Comparison of ENCODE assay signal across 1 cellular context in genomic region chr21:34614693-34615486, GRCh38.
TF ChIP-seq lines count a peak whose summit lies in the region.

TSS of gene RCAN1 (minus strand) at chr21:34615113. CDS start at chr21:34615011, 102 bp downstream.

TF ChIP-seq in HepG2, 621 proteins besides CTCF, POLR2A, EP300 and RAD21 (continued from another document and continues in another):
- TF ChIP-seq, protein P1, sequence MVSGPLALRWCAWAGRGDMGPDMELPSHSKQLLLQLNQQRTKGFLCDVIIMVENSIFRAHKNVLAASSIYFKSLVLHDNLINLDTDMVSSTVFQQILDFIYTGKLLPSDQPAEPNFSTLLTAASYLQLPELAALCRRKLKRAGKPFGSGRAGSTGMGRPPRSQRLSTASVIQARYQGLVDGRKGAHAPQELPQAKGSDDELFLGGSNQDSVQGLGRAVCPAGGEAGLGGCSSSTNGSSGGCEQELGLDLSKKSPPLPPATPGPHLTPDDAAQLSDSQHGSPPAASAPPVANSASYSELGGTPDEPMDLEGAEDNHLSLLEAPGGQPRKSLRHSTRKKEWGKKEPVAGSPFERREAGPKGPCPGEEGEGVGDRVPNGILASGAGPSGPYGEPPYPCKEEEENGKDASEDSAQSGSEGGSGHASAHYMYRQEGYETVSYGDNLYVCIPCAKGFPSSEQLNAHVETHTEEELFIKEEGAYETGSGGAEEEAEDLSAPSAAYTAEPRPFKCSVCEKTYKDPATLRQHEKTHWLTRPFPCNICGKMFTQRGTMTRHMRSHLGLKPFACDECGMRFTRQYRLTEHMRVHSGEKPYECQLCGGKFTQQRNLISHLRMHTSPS (CRISPR knock-in tag; IDR thresholded peaks at IDR 0.05; ENCODE audit: low read depth), result no peak
- peak; percentile 54; the same call in 1 of the 2 replicates for TF ChIP-seq KDM2A (CRISPR knock-in tag; IDR thresholded peaks at IDR 0.05; ENCODE audit: borderline replicate concordance, low read depth)
- TF ChIP-seq, protein P2, sequence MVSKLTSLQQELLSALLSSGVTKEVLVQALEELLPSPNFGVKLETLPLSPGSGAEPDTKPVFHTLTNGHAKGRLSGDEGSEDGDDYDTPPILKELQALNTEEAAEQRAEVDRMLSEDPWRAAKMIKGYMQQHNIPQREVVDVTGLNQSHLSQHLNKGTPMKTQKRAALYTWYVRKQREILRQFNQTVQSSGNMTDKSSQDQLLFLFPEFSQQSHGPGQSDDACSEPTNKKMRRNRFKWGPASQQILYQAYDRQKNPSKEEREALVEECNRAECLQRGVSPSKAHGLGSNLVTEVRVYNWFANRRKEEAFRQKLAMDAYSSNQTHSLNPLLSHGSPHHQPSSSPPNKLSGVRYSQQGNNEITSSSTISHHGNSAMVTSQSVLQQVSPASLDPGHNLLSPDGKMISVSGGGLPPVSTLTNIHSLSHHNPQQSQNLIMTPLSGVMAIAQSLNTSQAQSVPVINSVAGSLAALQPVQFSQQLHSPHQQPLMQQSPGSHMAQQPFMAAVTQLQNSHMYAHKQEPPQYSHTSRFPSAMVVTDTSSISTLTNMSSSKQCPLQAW (CRISPR knock-in tag; IDR thresholded peaks at IDR 0.05), result peak; percentile 61; the same call in 1 of the 2 replicates
- peak; percentile 59 for TF ChIP-seq HNRNPLL (IDR thresholded peaks at IDR 0.05; ENCODE audit: low read depth, low read length, poor library complexity, severe bottlenecking)
- TF ChIP-seq ZNF121 (CRISPR knock-in tag; IDR thresholded peaks at IDR 0.05), result no peak
- peak; percentile 85 for TF ChIP-seq ZNF652 (CRISPR knock-in tag; IDR thresholded peaks at IDR 0.05; ENCODE audit: borderline replicate concordance, low read depth)
- TF ChIP-seq, protein P3, sequence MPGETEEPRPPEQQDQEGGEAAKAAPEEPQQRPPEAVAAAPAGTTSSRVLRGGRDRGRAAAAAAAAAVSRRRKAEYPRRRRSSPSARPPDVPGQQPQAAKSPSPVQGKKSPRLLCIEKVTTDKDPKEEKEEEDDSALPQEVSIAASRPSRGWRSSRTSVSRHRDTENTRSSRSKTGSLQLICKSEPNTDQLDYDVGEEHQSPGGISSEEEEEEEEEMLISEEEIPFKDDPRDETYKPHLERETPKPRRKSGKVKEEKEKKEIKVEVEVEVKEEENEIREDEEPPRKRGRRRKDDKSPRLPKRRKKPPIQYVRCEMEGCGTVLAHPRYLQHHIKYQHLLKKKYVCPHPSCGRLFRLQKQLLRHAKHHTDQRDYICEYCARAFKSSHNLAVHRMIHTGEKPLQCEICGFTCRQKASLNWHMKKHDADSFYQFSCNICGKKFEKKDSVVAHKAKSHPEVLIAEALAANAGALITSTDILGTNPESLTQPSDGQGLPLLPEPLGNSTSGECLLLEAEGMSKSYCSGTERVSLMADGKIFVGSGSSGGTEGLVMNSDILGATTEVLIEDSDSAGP (CRISPR knock-in tag; IDR thresholded peaks at IDR 0.05; ENCODE audit: borderline replicate concordance), result peak; percentile 100
- no peak for TF ChIP-seq REPIN1 (CRISPR knock-in tag; IDR thresholded peaks at IDR 0.05; ENCODE audit: borderline replicate concordance, low read depth)
- TF ChIP-seq ZNF691 (CRISPR knock-in tag; IDR thresholded peaks at IDR 0.05; ENCODE audit: borderline replicate concordance, low read depth), result no peak
- no peak for TF ChIP-seq SMAD9 (CRISPR knock-in tag; IDR thresholded peaks at IDR 0.05)
- TF ChIP-seq ZNF331 (CRISPR knock-in tag; IDR thresholded peaks at IDR 0.05), result peak; percentile 10; the same call in 1 of the 2 replicates
- no peak; the same call in 1 of the 2 replicates for TF ChIP-seq ATF2 (CRISPR knock-in tag; IDR thresholded peaks at IDR 0.05)
- peak; percentile 58 for TF ChIP-seq IKZF5 (CRISPR knock-in tag; IDR thresholded peaks at IDR 0.05)
- TF ChIP-seq ZSCAN12 (CRISPR knock-in tag; IDR thresholded peaks at IDR 0.05), result peak; percentile 72; the same call in 1 of the 2 replicates
- TF ChIP-seq, protein P4, sequence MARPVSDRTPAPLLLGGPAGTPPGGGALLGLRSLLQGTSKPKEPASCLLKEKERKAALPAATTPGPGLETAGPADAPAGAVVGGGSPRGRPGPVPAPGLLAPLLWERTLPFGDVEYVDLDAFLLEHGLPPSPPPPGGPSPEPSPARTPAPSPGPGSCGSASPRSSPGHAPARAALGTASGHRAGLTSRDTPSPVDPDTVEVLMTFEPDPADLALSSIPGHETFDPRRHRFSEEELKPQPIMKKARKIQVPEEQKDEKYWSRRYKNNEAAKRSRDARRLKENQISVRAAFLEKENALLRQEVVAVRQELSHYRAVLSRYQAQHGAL (CRISPR knock-in tag; IDR thresholded peaks at IDR 0.05; ENCODE audit: not compliant biosample characterization), result peak; percentile 60
- peak; percentile 59; the same call in 1 of the 2 replicates for TF ChIP-seq SALL2 (CRISPR knock-in tag; IDR thresholded peaks at IDR 0.05)
- TF ChIP-seq, protein P5, sequence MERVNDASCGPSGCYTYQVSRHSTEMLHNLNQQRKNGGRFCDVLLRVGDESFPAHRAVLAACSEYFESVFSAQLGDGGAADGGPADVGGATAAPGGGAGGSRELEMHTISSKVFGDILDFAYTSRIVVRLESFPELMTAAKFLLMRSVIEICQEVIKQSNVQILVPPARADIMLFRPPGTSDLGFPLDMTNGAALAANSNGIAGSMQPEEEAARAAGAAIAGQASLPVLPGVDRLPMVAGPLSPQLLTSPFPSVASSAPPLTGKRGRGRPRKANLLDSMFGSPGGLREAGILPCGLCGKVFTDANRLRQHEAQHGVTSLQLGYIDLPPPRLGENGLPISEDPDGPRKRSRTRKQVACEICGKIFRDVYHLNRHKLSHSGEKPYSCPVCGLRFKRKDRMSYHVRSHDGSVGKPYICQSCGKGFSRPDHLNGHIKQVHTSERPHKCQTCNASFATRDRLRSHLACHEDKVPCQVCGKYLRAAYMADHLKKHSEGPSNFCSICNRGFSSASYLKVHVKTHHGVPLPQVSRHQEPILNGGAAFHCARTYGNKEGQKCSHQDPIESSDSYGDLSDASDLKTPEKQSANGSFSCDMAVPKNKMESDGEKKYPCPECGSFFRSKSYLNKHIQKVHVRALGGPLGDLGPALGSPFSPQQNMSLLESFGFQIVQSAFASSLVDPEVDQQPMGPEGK (CRISPR knock-in tag; IDR thresholded peaks at IDR 0.05), result peak; percentile 96
- TF ChIP-seq GABPB1 (CRISPR knock-in tag; IDR thresholded peaks at IDR 0.05), result peak; percentile 86
- TF ChIP-seq SRSF4 (IDR thresholded peaks at IDR 0.05; ENCODE audit: low read depth, low read length, poor library complexity, severe bottlenecking), result no peak
- no peak for TF ChIP-seq RXRB (CRISPR knock-in tag; IDR thresholded peaks at IDR 0.05; ENCODE audit: borderline replicate concordance)
- TF ChIP-seq KDM4B (CRISPR knock-in tag; IDR thresholded peaks at IDR 0.05), result no peak
- TF ChIP-seq ZNF546 (CRISPR knock-in tag; conservative IDR thresholded peaks at IDR 0.05), result no peak
- TF ChIP-seq ZBTB7A (CRISPR knock-in tag; IDR thresholded peaks at IDR 0.05), result no peak
- TF ChIP-seq KLF12 (CRISPR knock-in tag; IDR thresholded peaks at IDR 0.05; ENCODE audit: borderline replicate concordance), result peak; percentile 51; the same call in 1 of the 2 replicates
- TF ChIP-seq MXI1 (IDR thresholded peaks at IDR 0.05; ENCODE audit: borderline replicate concordance, low read depth, low read length), result peak; percentile 66; the same call in 1 of the 3 replicates
- TF ChIP-seq ZNF326 (CRISPR knock-in tag; IDR thresholded peaks at IDR 0.05; ENCODE audit: borderline replicate concordance), result no peak
- TF ChIP-seq RBAK (CRISPR knock-in tag; IDR thresholded peaks at IDR 0.05), result no peak
- no peak for TF ChIP-seq ZNF577 (CRISPR knock-in tag; IDR thresholded peaks at IDR 0.05; ENCODE audit: borderline replicate concordance, low read depth)
- TF ChIP-seq MXD4 (CRISPR knock-in tag; IDR thresholded peaks at IDR 0.05), result no peak
- TF ChIP-seq SAP130 (CRISPR knock-in tag; IDR thresholded peaks at IDR 0.05; ENCODE audit: low read depth), result peak; percentile 97
- peak; percentile 25 for TF ChIP-seq TAF15 (IDR thresholded peaks at IDR 0.05; ENCODE audit: low read depth, low read length, poor library complexity, severe bottlenecking)
- TF ChIP-seq, protein P6, sequence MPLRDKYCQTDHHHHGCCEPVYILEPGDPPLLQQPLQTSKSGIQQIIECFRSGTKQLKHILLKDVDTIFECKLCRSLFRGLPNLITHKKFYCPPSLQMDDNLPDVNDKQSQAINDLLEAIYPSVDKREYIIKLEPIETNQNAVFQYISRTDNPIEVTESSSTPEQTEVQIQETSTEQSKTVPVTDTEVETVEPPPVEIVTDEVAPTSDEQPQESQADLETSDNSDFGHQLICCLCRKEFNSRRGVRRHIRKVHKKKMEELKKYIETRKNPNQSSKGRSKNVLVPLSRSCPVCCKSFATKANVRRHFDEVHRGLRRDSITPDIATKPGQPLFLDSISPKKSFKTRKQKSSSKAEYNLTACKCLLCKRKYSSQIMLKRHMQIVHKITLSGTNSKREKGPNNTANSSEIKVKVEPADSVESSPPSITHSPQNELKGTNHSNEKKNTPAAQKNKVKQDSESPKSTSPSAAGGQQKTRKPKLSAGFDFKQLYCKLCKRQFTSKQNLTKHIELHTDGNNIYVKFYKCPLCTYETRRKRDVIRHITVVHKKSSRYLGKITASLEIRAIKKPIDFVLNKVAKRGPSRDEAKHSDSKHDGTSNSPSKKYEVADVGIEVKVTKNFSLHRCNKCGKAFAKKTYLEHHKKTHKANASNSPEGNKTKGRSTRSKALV (CRISPR knock-in tag; IDR thresholded peaks at IDR 0.05), result 0 out of 2 replicates have a peak, but pooled peaks have one; percentile 73
- TF ChIP-seq POLR2G (IDR thresholded peaks at IDR 0.05; ENCODE audit: low read depth, low read length), result no peak
- TF ChIP-seq TBX2 (CRISPR knock-in tag; IDR thresholded peaks at IDR 0.05; ENCODE audit: borderline replicate concordance), result peak; percentile 49; the same call in 1 of the 2 replicates
- TF ChIP-seq, protein P7, sequence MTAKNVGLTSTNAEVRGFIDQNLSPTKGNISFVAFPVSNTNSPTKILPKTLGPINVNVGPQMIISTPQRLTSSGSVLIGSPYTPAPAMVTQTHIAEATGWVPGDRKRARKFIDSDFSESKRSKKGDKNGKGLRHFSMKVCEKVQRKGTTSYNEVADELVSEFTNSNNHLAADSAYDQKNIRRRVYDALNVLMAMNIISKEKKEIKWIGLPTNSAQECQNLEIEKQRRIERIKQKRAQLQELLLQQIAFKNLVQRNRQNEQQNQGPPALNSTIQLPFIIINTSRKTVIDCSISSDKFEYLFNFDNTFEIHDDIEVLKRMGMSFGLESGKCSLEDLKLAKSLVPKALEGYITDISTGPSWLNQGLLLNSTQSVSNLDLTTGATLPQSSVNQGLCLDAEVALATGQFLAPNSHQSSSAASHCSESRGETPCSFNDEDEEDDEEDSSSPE (CRISPR knock-in tag; IDR thresholded peaks at IDR 0.05), result peak; percentile 50
- TF ChIP-seq ZNF414 (CRISPR knock-in tag; IDR thresholded peaks at IDR 0.05), result no peak
- TF ChIP-seq, protein P8, sequence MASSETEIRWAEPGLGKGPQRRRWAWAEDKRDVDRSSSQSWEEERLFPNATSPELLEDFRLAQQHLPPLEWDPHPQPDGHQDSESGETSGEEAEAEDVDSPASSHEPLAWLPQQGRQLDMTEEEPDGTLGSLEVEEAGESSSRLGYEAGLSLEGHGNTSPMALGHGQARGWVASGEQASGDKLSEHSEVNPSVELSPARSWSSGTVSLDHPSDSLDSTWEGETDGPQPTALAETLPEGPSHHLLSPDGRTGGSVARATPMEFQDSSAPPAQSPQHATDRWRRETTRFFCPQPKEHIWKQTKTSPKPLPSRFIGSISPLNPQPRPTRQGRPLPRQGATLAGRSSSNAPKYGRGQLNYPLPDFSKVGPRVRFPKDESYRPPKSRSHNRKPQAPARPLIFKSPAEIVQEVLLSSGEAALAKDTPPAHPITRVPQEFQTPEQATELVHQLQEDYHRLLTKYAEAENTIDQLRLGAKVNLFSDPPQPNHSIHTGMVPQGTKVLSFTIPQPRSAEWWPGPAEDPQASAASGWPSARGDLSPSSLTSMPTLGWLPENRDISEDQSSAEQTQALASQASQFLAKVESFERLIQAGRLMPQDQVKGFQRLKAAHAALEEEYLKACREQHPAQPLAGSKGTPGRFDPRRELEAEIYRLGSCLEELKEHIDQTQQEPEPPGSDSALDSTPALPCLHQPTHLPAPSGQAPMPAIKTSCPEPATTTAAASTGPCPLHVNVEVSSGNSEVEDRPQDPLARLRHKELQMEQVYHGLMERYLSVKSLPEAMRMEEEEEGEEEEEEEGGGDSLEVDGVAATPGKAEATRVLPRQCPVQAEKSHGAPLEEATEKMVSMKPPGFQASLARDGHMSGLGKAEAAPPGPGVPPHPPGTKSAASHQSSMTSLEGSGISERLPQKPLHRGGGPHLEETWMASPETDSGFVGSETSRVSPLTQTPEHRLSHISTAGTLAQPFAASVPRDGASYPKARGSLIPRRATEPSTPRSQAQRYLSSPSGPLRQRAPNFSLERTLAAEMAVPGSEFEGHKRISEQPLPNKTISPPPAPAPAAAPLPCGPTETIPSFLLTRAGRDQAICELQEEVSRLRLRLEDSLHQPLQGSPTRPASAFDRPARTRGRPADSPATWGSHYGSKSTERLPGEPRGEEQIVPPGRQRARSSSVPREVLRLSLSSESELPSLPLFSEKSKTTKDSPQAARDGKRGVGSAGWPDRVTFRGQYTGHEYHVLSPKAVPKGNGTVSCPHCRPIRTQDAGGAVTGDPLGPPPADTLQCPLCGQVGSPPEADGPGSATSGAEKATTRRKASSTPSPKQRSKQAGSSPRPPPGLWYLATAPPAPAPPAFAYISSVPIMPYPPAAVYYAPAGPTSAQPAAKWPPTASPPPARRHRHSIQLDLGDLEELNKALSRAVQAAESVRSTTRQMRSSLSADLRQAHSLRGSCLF (CRISPR knock-in tag; IDR thresholded peaks at IDR 0.05; ENCODE audit: borderline replicate concordance), result no peak
